In genomic region chr6:30066577-30067459, GRCh38 we compare ENCODE assay signal across 8 cellular contexts. TPM values are rescaled to one million over a fixed set of nuclear protein-coding genes. Genes with fewer than 3 reads are reported as not detected.
DNase-seq lines count a peak whose midpoint lies in the region; ATAC-seq and TF ChIP-seq lines count a peak whose summit lies in the region.

TSS of gene PPP1R11 (plus strand) at chr6:30067198. CDS start at chr6:30067411, 213 bp downstream.

- DNase-seq in CD8-positive, alpha-beta memory T cell = peak; percentile 98 to 100 (median 99)
- DNase-seq in HS-5 (ENCODE audit: low read depth) = peak; percentile 98
- DNase-seq in NK-92 treated with Interleukin-12 subunit alpha and Interleukin-12 subunit beta, amount 100 ng/mL, for 24 hours (lab: John Stamatoyannopoulos, UW) = peak; percentile 99
- peak; percentile 98 for DNase-seq in activated CD8-positive, alpha-beta memory T cell treated with anti-CD3 and anti-CD28 coated beads for 24 hours
- peak; percentile 95 for DNase-seq in effector CD4-positive, alpha-beta T cell
- peak; percentile 99 for DNase-seq in lower lobe of right lung
- peak; percentile 98 to 99 (median 99) for DNase-seq in stimulated activated CD4-positive, alpha-beta T cell treated with anti-CD3 and anti-CD28 coated beads, TNF-alpha, amount 100 ng/mL, for 24 hours (ENCODE audit: low read depth in 3 of 3)

- H3K4me3 ChIP-seq in CD8-positive, alpha-beta memory T cell (ENCODE audit: low read length) = peak within 1 kb of the TSS; percentile 95
- H3K4me3 ChIP-seq in lower lobe of right lung = peak within 1 kb of the TSS; percentile 84

- peaks cover 56 to 77% (median 71%) of the 10 kb centered on the region in 3 donors for H3K4me1 Mint-ChIP-seq in CD8-positive, alpha-beta memory T cell

- H3K27ac ChIP-seq in CD8-positive, alpha-beta memory T cell (ENCODE audit: low read depth, low read length) = peak within 1 kb of the TSS; percentile 98
- peak within 1 kb of the TSS; percentile 91 for H3K27ac ChIP-seq in lower lobe of right lung

- H3K4me3 Mint-ChIP-seq in CD8-positive, alpha-beta memory T cell = peak within 1 kb of the TSS; percentile 89 to 97 (median 92)

- peaks cover 28% of the 10 kb centered on the region for H3K36me3 ChIP-seq in CD8-positive, alpha-beta memory T cell (ENCODE audit: insufficient read depth, low read length)
- peaks cover 40% of the 10 kb centered on the region for H3K36me3 ChIP-seq in lower lobe of right lung

- intact Hi-C loops in lower lobe of right lung (cut with DNase I) = no loop called here

- H3K27ac Mint-ChIP-seq in CD8-positive, alpha-beta memory T cell = peak within 1 kb of the TSS; percentile 91 to 100 (median 98)

- TF ChIP-seq CTCF in lower lobe of right lung (IDR thresholded peaks at IDR 0.05) = peak; percentile 5

- peaks cover 44% of the 10 kb centered on the region for H3K4me1 ChIP-seq in CD8-positive, alpha-beta memory T cell (ENCODE audit: insufficient read depth, low read length)
- peaks cover 48% of the 10 kb centered on the region for H3K4me1 ChIP-seq in lower lobe of right lung

- H3K27me3 Mint-ChIP-seq in CD8-positive, alpha-beta memory T cell = peaks cover 10 to 15% of the 10 kb centered on the region in 2 donors

- CTCF ChIA-PET in CD8-positive, alpha-beta memory T cell (lab: Charles Lee) = interaction anchor here (0.9 to 1.8 kb wide), 2 partner anchors 36 to 58 kb away, joined by 3 to 7 read pairs; no protein-coding TSS in a partner anchor

- no peaks in the 10 kb centered on the region for H3K9me3 ChIP-seq in CD8-positive, alpha-beta memory T cell (ENCODE audit: low read length)
- no peaks in the 10 kb centered on the region for H3K9me3 ChIP-seq in lower lobe of right lung

- H3K36me3 Mint-ChIP-seq in CD8-positive, alpha-beta memory T cell = peaks cover 23 to 66% (median 29%) of the 10 kb centered on the region in 3 donors

- no peaks in the 10 kb centered on the region for H3K27me3 ChIP-seq in CD8-positive, alpha-beta memory T cell (ENCODE audit: insufficient read depth, low read length, poor library complexity, severe bottlenecking)
- peaks cover 1% of the 10 kb centered on the region for H3K27me3 ChIP-seq in lower lobe of right lung (ENCODE audit: low read depth)

- POLR2A ChIA-PET in CD8-positive, alpha-beta memory T cell (lab: Charles Lee) = interaction anchor here (0.6 to 1.6 kb wide), 6 partner anchors 35 to 1905 kb away, joined by 3 to 9 read pairs (median 3); partner anchors contain the start of genes DXO, TRIM26 and TRIM39

- peak; percentile 73 for ATAC-seq in GM19468 (IDR thresholded peaks at IDR 0.05; ENCODE audit: extremely low read depth, unreplicated experiment)
- ATAC-seq in lower lobe of right lung = peak; percentile 99

- H3K9me3 Mint-ChIP-seq in CD8-positive, alpha-beta memory T cell = peaks cover 0 to 3% (median 0%) of the 10 kb centered on the region in 5 donors

RNA-seq across cellular contexts. Expression of gene PPP1R11, which starts in this region (rescaled TPM):
- 10 to 100 TPM; 67.1 to 70.9 TPM for total RNA-seq in CD8-positive, alpha-beta memory T cell
- polyA plus RNA-seq in CD8-positive, alpha-beta memory T cell = 122 TPM
- 65.7 TPM for total RNA-seq in lower lobe of right lung

Comparison
In these comparisons a context has a peak if more than half of its experiments do, and no peak if none do; other contexts are left out.
1. Peak in every context shown above with its lines: DNase-seq, ATAC-seq, H3K4me3 ChIP-seq and H3K27ac ChIP-seq.